Comparison of ENCODE assay signal across 1 cellular context in genomic region chr11:109423114-109423859, GRCh38.
TF ChIP-seq lines count a peak whose summit lies in the region.

No MANE protein-coding gene starts in this region.

TF ChIP-seq in H1, 55 proteins besides CTCF, POLR2A, EP300 and RAD21 (continued from another document):
- TF ChIP-seq ATF3 (IDR thresholded peaks at IDR 0.05; ENCODE audit: insufficient read depth, low read depth, low read length): no peak
- no peak for TF ChIP-seq KDM1A (IDR thresholded peaks at IDR 0.05; ENCODE audit: borderline replicate concordance, low read length)
- peak; percentile 97; the same call in 1 of the 2 replicates for TF ChIP-seq SUZ12 (IDR thresholded peaks at IDR 0.05; ENCODE audit: low read length)
- TF ChIP-seq MAX (IDR thresholded peaks at IDR 0.05): no peak
- TF ChIP-seq CTBP2 (IDR thresholded peaks at IDR 0.05; ENCODE audit: borderline replicate concordance, insufficient read depth, insufficient read length, low read length): no peak
- TF ChIP-seq CEBPB (IDR thresholded peaks at IDR 0.05; ENCODE audit: low read depth, low read length): no peak
- no peak for TF ChIP-seq HDAC6 (IDR thresholded peaks at IDR 0.05; ENCODE audit: low read depth, low read length)
- TF ChIP-seq POLR2AphosphoS5 (IDR thresholded peaks at IDR 0.05; ENCODE audit: low read depth, low read length): no peak
- no peak for TF ChIP-seq NRF1 (IDR thresholded peaks at IDR 0.05; ENCODE audit: low read depth, low read length)
